11 cellular contexts compared by ENCODE assay signal in genomic region chr18:77103991-77104521, GRCh38. TPM values are rescaled to one million over a fixed set of nuclear protein-coding genes. Genes with fewer than 3 reads are reported as not detected.
DNase-seq lines count a peak whose midpoint lies in the region; ATAC-seq, FAIRE-seq and TF ChIP-seq lines count a peak whose summit lies in the region.
"Had no signal": no experiment of that assay in that cellular context is flagged by ENCODE, and none has a peak within 500 bp of the region (broad histone marks: within the 10 kb centered on the region; RNA-seq: fewer than 3 reads in every experiment).

No MANE protein-coding gene starts in this region.

- CTCF ChIA-PET in CD8-positive, alpha-beta T cell (lab: Charles Lee): interaction anchor here (0.7 to 1.6 kb wide), 3 partner anchors 27 to 103 kb away, joined by 3 to 4 read pairs (median 3); no protein-coding TSS in a partner anchor

- no peak overlapping the region for H3K27ac ChIP-seq in CD8-positive, alpha-beta T cell (ENCODE audit: low read depth, low read length)
- peak overlapping the region; percentile 91; the same call in 1 of the 2 replicates for H3K27ac ChIP-seq in SJSA1
- peak overlapping the region; percentile 77 to 84 (median 82) for H3K27ac ChIP-seq in esophagus muscularis mucosa (replicated peaks in 1 of 4)

- H3K4me1 ChIP-seq in CD8-positive, alpha-beta T cell (ENCODE audit: insufficient read depth, low read length): peaks cover 97% of the 10 kb centered on the region
- H3K4me1 ChIP-seq in SJSA1 (replicated peaks) (peaks cover 62% of the 10 kb centered on the region), esophagus muscularis mucosa (peaks cover 60 to 69% (median 66%) of the 10 kb centered on the region in 4 donors)

- no peaks in the 10 kb centered on the region for H3K27me3 Mint-ChIP-seq in CD8-positive, alpha-beta T cell (ENCODE audit: low read depth)
- peaks cover 16% of the 10 kb centered on the region for H3K27me3 Mint-ChIP-seq in nephron progenitor cell (ENCODE audit: low read depth, poor library complexity)

- FAIRE-seq in RCC 7860 (lab: Jason Lieb, UNC): no peak

- ATAC-seq in CD8-positive, alpha-beta T cell: no peak

- peak overlapping the region; percentile 84 for H3K27ac Mint-ChIP-seq in CD8-positive, alpha-beta T cell
- peak overlapping the region; percentile 26 for H3K27ac Mint-ChIP-seq in nephron progenitor cell
- H3K27ac Mint-ChIP-seq: endodermal cell had no signal

- H3K4me3 ChIP-seq in CD8-positive, alpha-beta T cell (ENCODE audit: low read depth, low read length): no peak overlapping the region
- H3K4me3 ChIP-seq in SJSA1 (no peak overlapping the region), esophagus muscularis mucosa (no peak overlapping the region)
- H3K4me3 ChIP-seq: lung had no signal

- WGBS in esophagus muscularis mucosa: 83% methylated on average over 11 of the region's 11 CpGs

- peaks cover 44% of the 10 kb centered on the region for H3K36me3 Mint-ChIP-seq in CD8-positive, alpha-beta T cell
- H3K36me3 Mint-ChIP-seq in nephron progenitor cell (ENCODE audit: low read depth): no peaks in the 10 kb centered on the region

- POLR2A ChIA-PET in CD8-positive, alpha-beta T cell (lab: Charles Lee): interaction anchor here (1.2 to 8.6 kb wide), 2 partner anchors 18 to 28 kb away, joined by 3 to 63 read pairs; partner anchors contain the start of gene MBP

- peak overlapping the region; percentile 37 for H3K4me3 Mint-ChIP-seq in CD8-positive, alpha-beta T cell
- H3K4me3 Mint-ChIP-seq in nephron progenitor cell: no peak overlapping the region
- H3K4me3 Mint-ChIP-seq: endodermal cell had no signal

- no peaks in the 10 kb centered on the region for H3K9me3 ChIP-seq in CD8-positive, alpha-beta T cell (ENCODE audit: low read length)
- H3K9me3 ChIP-seq in SJSA1 (replicated peaks): no peaks in the 10 kb centered on the region
- no peaks in the 10 kb centered on the region for H3K9me3 ChIP-seq in esophagus muscularis mucosa

- no peaks in the 10 kb centered on the region for H3K27me3 ChIP-seq in CD8-positive, alpha-beta T cell (ENCODE audit: insufficient read depth, low read length)
- H3K27me3 ChIP-seq in SJSA1 (replicated peaks) (no peaks in the 10 kb centered on the region), esophagus muscularis mucosa (no peaks in the 10 kb centered on the region)

- no peak for TF ChIP-seq POLR2A in esophagus muscularis mucosa (IDR thresholded peaks at IDR 0.05; ENCODE audit: low read depth)

- TF ChIP-seq CTCF in CD8-positive, alpha-beta T cell (IDR thresholded peaks at IDR 0.05): no peak
- TF ChIP-seq CTCF in esophagus muscularis mucosa (IDR thresholded peaks at IDR 0.05) (no peak), nephron progenitor cell (IDR thresholded peaks at IDR 0.05) (no peak)

- H3K9me3 Mint-ChIP-seq in CD8-positive, alpha-beta T cell: no peaks in the 10 kb centered on the region
- no peaks in the 10 kb centered on the region for H3K9me3 Mint-ChIP-seq in nephron progenitor cell
- H3K9me3 Mint-ChIP-seq: endodermal cell had no signal

- peak in 2 of 7 experiments; percentile 8 to 43 for DNase-seq in CD8-positive, alpha-beta T cell
- DNase-seq in SJSA1 (ENCODE audit: low read depth in 1 of 2, low spot score in 2 of 2) (no peak), esophagus muscularis mucosa (ENCODE audit: extremely low spot score) (no peak), nephron progenitor cell (no peak), RCC 7860 (ENCODE audit: low spot score) (no peak), mesenteric fat pad (ENCODE audit: low spot score) (no peak), NCI-H446 (lab: John Stamatoyannopoulos, UW) (no peak), UCSD-AML1 (lab: John Stamatoyannopoulos, UW; ENCODE audit: unreplicated experiment) (no peak)
- DNase-seq: endodermal cell, NCI-H2081 had no signal

- peaks cover 7% of the 10 kb centered on the region for H3K36me3 ChIP-seq in CD8-positive, alpha-beta T cell (ENCODE audit: insufficient read depth, low read length)
- no peaks in the 10 kb centered on the region for H3K36me3 ChIP-seq in SJSA1
- peaks cover 0 to 4% (median 0%) of the 10 kb centered on the region in 4 donors for H3K36me3 ChIP-seq in esophagus muscularis mucosa

- TF ChIP-seq EP300 in esophagus muscularis mucosa (IDR thresholded peaks at IDR 0.05): no peak

- H3K4me1 Mint-ChIP-seq in CD8-positive, alpha-beta T cell (ENCODE audit: low read depth): peaks cover 98% of the 10 kb centered on the region
- H3K4me1 Mint-ChIP-seq in nephron progenitor cell: peaks cover 94% of the 10 kb centered on the region

- intact Hi-C loops in CD8-positive, alpha-beta T cell (cut with DNase I, micrococcal nuclease): loop anchor here (2.0 to 10.0 kb wide), 3 partner anchors 19 to 279 kb away; partner anchors contain the start of gene ZNF236 (in 1 of the 2)
- intact Hi-C loops in esophagus muscularis mucosa (cut with DNase I): no loop called here

RNA-seq across cellular contexts. Expression of gene MBP, which starts 28.5 kb away (rescaled TPM):
- total RNA-seq in CD8-positive, alpha-beta T cell: 10 to 100 TPM; 67.9 to 70.7 TPM
- not detected in 2 replicates for total RNA-seq in SJSA1 (2014; rRNA removed; shearing (Covaris generic))
- 10 to 100 TPM; 21.9 to 31.3 (median 27.3) TPM for total RNA-seq in esophagus muscularis mucosa
- 45.2 TPM for total RNA-seq in mesenteric fat pad

Comparison
In these comparisons a context has a peak if more than half of its experiments do, and no peak if none do; other contexts are left out.
1. RNA of gene MBP, which starts 28.5 kb away (total RNA-seq): 67.9 to 70.7 TPM in CD8-positive, alpha-beta T cell, 45.2 TPM in mesenteric fat pad (single experiment) and 21.9 to 31.3 TPM in esophagus muscularis mucosa; not detected in SJSA1; every median in the first group is over 10 times any median in the second.